In the genomic region with DNA sequence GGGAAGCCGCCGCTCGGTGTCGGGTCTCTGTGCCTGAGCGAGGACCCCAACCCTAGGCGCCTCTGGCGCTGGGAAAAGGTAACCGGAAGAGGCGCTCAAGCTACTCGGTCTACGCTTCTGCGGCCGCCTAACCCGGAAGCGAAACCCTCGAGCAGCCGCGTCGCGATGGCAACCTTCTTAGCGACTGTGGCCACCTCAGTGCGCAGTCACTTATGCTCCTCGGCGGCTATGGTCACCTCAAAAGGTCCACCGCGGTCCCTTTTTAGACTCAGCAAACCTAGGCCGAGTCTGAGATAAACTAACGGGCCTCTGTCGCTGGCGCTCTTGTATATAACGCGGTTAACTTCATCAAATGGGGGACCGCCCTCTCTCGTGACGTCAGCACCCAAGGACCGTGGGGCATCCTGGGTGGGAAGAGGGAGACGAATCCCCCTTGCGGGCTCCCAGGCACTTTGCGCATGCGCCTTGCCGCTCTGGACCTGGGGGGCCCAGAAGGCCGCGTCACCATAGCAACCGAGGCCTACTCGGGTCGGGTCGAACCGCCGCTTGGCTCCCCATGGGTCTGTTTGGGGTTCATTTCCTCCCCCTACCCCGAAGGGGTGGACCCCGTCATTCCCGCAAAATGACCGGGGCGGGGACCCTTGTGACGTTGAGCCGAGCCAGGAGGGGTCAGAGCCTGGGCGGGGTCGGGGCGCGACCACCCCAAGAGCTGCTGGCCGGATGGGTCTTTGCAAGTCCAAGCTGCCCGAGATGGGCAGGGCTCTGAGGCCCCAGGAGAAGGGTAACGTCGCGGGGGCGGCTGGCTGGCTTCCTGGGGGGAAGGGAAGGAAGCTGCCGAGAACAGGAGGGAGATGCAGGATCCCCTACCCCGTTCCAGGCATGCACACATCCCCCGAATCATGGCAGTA, we compare ENCODE assay signal across 1 cellular context.
TF ChIP-seq lines count a peak whose summit lies in the region.

A gene with protein sequence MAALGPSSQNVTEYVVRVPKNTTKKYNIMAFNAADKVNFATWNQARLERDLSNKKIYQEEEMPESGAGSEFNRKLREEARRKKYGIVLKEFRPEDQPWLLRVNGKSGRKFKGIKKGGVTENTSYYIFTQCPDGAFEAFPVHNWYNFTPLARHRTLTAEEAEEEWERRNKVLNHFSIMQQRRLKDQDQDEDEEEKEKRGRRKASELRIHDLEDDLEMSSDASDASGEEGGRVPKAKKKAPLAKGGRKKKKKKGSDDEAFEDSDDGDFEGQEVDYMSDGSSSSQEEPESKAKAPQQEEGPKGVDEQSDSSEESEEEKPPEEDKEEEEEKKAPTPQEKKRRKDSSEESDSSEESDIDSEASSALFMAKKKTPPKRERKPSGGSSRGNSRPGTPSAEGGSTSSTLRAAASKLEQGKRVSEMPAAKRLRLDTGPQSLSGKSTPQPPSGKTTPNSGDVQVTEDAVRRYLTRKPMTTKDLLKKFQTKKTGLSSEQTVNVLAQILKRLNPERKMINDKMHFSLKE (minus strand): TSS at position 91 of the 908 bp plus-strand sequence. CDS start 169 bp downstream, outside the sequence.

TF ChIP-seq in GM23338, 12 proteins besides CTCF, POLR2A, EP300 and RAD21 (continued from another document):
- TF ChIP-seq, protein P1, sequence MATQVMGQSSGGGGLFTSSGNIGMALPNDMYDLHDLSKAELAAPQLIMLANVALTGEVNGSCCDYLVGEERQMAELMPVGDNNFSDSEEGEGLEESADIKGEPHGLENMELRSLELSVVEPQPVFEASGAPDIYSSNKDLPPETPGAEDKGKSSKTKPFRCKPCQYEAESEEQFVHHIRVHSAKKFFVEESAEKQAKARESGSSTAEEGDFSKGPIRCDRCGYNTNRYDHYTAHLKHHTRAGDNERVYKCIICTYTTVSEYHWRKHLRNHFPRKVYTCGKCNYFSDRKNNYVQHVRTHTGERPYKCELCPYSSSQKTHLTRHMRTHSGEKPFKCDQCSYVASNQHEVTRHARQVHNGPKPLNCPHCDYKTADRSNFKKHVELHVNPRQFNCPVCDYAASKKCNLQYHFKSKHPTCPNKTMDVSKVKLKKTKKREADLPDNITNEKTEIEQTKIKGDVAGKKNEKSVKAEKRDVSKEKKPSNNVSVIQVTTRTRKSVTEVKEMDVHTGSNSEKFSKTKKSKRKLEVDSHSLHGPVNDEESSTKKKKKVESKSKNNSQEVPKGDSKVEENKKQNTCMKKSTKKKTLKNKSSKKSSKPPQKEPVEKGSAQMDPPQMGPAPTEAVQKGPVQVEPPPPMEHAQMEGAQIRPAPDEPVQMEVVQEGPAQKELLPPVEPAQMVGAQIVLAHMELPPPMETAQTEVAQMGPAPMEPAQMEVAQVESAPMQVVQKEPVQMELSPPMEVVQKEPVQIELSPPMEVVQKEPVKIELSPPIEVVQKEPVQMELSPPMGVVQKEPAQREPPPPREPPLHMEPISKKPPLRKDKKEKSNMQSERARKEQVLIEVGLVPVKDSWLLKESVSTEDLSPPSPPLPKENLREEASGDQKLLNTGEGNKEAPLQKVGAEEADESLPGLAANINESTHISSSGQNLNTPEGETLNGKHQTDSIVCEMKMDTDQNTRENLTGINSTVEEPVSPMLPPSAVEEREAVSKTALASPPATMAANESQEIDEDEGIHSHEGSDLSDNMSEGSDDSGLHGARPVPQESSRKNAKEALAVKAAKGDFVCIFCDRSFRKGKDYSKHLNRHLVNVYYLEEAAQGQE (IDR thresholded peaks at IDR 0.05; ENCODE audit: unreplicated experiment), result no peak
- no peak for TF ChIP-seq EZH2 (IDR thresholded peaks at IDR 0.05; ENCODE audit: low read depth, unreplicated experiment)
- TF ChIP-seq STAT1 (IDR thresholded peaks at IDR 0.05; ENCODE audit: unreplicated experiment), result no peak
- TF ChIP-seq EZH2phosphoT487 (IDR thresholded peaks at IDR 0.05; ENCODE audit: unreplicated experiment), result no peak
- TF ChIP-seq JUNB (IDR thresholded peaks at IDR 0.05; ENCODE audit: unreplicated experiment), result no peak
- peak; percentile 56 for TF ChIP-seq POLR2AphosphoS5 (IDR thresholded peaks at IDR 0.05; ENCODE audit: low read depth)
- TF ChIP-seq ZNF114 (CRISPR knock-in tag; IDR thresholded peaks at IDR 0.05), result no peak
- TF ChIP-seq CREB1 (CRISPR knock-in tag; IDR thresholded peaks at IDR 0.05; ENCODE audit: low read depth), result peak; percentile 96
- TF ChIP-seq NANOG (IDR thresholded peaks at IDR 0.05; ENCODE audit: borderline replicate concordance), result no peak
- TF ChIP-seq, protein P2, sequence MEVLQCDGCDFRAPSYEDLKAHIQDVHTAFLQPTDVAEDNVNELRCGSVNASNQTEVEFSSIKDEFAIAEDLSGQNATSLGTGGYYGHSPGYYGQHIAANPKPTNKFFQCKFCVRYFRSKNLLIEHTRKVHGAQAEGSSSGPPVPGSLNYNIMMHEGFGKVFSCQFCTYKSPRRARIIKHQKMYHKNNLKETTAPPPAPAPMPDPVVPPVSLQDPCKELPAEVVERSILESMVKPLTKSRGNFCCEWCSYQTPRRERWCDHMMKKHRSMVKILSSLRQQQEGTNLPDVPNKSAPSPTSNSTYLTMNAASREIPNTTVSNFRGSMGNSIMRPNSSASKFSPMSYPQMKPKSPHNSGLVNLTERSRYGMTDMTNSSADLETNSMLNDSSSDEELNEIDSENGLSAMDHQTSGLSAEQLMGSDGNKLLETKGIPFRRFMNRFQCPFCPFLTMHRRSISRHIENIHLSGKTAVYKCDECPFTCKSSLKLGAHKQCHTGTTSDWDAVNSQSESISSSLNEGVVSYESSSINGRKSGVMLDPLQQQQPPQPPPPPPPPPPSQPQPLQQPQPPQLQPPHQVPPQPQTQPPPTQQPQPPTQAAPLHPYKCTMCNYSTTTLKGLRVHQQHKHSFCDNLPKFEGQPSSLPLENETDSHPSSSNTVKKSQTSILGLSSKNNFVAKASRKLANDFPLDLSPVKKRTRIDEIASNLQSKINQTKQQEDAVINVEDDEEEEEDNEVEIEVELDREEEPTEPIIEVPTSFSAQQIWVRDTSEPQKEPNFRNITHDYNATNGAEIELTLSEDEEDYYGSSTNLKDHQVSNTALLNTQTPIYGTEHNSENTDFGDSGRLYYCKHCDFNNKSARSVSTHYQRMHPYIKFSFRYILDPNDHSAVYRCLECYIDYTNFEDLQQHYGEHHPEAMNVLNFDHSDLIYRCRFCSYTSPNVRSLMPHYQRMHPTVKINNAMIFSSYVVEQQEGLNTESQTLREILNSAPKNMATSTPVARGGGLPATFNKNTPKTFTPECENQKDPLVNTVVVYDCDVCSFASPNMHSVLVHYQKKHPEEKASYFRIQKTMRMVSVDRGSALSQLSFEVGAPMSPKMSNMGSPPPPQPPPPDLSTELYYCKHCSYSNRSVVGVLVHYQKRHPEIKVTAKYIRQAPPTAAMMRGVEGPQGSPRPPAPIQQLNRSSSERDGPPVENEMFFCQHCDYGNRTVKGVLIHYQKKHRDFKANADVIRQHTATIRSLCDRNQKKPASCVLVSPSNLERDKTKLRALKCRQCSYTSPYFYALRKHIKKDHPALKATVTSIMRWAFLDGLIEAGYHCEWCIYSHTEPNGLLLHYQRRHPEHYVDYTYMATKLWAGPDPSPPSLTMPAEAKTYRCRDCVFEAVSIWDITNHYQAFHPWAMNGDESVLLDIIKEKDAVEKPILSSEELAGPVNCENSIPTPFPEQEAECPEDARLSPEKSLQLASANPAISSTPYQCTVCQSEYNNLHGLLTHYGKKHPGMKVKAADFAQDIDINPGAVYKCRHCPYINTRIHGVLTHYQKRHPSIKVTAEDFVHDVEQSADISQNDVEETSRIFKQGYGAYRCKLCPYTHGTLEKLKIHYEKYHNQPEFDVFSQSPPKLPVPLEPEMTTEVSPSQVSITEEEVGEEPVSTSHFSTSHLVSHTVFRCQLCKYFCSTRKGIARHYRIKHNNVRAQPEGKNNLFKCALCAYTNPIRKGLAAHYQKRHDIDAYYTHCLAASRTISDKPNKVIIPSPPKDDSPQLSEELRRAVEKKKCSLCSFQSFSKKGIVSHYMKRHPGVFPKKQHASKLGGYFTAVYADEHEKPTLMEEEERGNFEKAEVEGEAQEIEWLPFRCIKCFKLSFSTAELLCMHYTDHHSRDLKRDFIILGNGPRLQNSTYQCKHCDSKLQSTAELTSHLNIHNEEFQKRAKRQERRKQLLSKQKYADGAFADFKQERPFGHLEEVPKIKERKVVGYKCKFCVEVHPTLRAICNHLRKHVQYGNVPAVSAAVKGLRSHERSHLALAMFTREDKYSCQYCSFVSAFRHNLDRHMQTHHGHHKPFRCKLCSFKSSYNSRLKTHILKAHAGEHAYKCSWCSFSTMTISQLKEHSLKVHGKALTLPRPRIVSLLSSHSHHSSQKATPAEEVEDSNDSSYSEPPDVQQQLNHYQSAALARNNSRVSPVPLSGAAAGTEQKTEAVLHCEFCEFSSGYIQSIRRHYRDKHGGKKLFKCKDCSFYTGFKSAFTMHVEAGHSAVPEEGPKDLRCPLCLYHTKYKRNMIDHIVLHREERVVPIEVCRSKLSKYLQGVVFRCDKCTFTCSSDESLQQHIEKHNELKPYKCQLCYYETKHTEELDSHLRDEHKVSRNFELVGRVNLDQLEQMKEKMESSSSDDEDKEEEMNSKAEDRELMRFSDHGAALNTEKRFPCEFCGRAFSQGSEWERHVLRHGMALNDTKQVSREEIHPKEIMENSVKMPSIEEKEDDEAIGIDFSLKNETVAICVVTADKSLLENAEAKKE (CRISPR knock-in tag; IDR thresholded peaks at IDR 0.05), result no peak
- TF ChIP-seq ZNF331 (CRISPR knock-in tag; IDR thresholded peaks at IDR 0.05; ENCODE audit: low read depth), result no peak
